Comparison of ENCODE assay signal across 8 cellular contexts in the genomic region with DNA sequence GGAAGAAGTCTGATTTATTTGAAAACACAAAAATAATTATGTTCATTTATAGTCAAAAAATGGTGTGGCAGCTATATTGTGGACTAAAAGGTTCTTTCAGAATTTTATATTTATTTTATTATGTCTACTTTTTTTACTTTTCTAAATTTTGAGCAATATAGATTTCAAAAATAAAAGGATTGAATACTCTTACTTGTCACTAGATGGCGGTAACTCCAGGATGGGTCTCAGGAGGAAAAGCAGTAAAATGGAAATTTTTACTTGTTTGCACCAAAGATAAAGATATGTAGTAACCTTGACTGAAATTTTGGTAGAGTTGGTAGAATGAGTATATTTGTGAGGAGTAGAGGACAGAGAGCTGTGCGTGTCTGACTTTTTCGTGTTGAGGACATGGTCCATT. TPM values are rescaled to one million over a fixed set of nuclear protein-coding genes. Genes with fewer than 3 reads are reported as not detected.
DNase-seq lines count a peak whose midpoint lies in the region; ATAC-seq, FAIRE-seq and TF ChIP-seq lines count a peak whose summit lies in the region.

No MANE protein-coding gene starts in this region.

- H3K9me1 ChIP-seq in K562 (ENCODE audit: control insufficient read depth, insufficient read depth, low read length), result no peaks in the 10 kb centered on the region

- no peaks in the 10 kb centered on the region for H3F3A ChIP-seq in neural cell (ENCODE audit: insufficient read depth, low read length, poor library complexity, severe bottlenecking)

- TF ChIP-seq RAD21 in K562 (CRISPR knock-in tag; conservative IDR thresholded peaks at IDR 0.05 in 1 of 2, IDR thresholded peaks at IDR 0.05 in 1 of 2), result no peak
- TF ChIP-seq RAD21 in neural cell (conservative IDR thresholded peaks at IDR 0.05), result peak; percentile 63

- no peak for FAIRE-seq in K562 (lab: Jason Lieb, UNC)

- no TSS peak for BruUV-seq in K562 (replicated peaks; lab: Mats Ljungman, UMichigan)

- no peak overlapping the region for H3K4me3 ChIP-seq in KMS-11 (IDR thresholded peaks at IDR 0.05; ENCODE audit: insufficient read depth, low read depth, low read length)
- no peak overlapping the region for H3K4me3 ChIP-seq in K562
- H3K4me3 ChIP-seq in neural cell (ENCODE audit: low read length), result no peak overlapping the region

- H3K4me1 ChIP-seq in KMS-11 (ENCODE audit: low read depth, poor library complexity, severe bottlenecking) (no peaks in the 10 kb centered on the region), K562 (replicated peaks in 1 of 2; ENCODE audit: control insufficient read depth in 2 of 2, insufficient read depth in 2 of 2, low read length in 2 of 2) (no peaks in the 10 kb centered on the region)

- intact Hi-C loops in K562 (cut with micrococcal nuclease), result loop anchor here (5.0 kb wide), 1 partner anchor 1164 kb away; no protein-coding TSS in a partner anchor
- intact Hi-C loops in activated CD4-positive, alpha-beta T cell treated with anti-CD3 and anti-CD28 coated beads, Interleukin-2, amount 10 ng/mL, durations not matched to agents 24 days and 14 days (cut with micrococcal nuclease), result no loop called here

- no peak overlapping the region for H3K9ac ChIP-seq in KMS-11
- H3K9ac ChIP-seq in K562 (ENCODE audit: insufficient read depth in 1 of 2, low read depth in 2 of 2, low read length in 2 of 2), result no peak overlapping the region
- no peak overlapping the region for H3K9ac ChIP-seq in neural cell (ENCODE audit: low read length)

- no peaks in the 10 kb centered on the region for H3K4me1 Mint-ChIP-seq in activated CD4-positive, alpha-beta T cell treated with anti-CD3 and anti-CD28 coated beads, Interleukin-2, amount 10 ng/mL, durations not matched to agents 24 days and 14 days

- ATAC-seq in K562, result no peak

- no peaks in the 10 kb centered on the region for H4K20me1 ChIP-seq in KMS-11 (ENCODE audit: insufficient read depth)
- no peaks in the 10 kb centered on the region for H4K20me1 ChIP-seq in K562 (replicated peaks; ENCODE audit: control insufficient read depth, insufficient read depth, low read length)
- no peaks in the 10 kb centered on the region for H4K20me1 ChIP-seq in neural cell (ENCODE audit: insufficient read depth)

- H3K27ac Mint-ChIP-seq in activated CD4-positive, alpha-beta T cell treated with anti-CD3 and anti-CD28 coated beads, Interleukin-2, amount 10 ng/mL, durations not matched to agents 24 days and 14 days, result no peak overlapping the region

- TF ChIP-seq CTCF in GM10266 (IDR thresholded peaks at IDR 0.05; ENCODE audit: control insufficient read depth, insufficient read depth, low read depth, missing control alignments) (peak; percentile 32), KMS-11 (conservative IDR thresholded peaks at IDR 0.05; ENCODE audit: low read depth, low read length) (peak; percentile 42; the same call in 1 of the 2 replicates), K562 (IDR thresholded peaks at IDR 0.05 in 2 of 3, conservative IDR thresholded peaks at IDR 0.05 in 1 of 3; ENCODE audit: insufficient read depth in 2 of 3, low read depth in 1 of 3, low read length in 3 of 3) (peak in 1 of 3 experiments; percentile 52; a peak in 2 of 6 replicates), neural cell (IDR thresholded peaks at IDR 0.05; ENCODE audit: poor library complexity, severe bottlenecking) (peak; percentile 56)

- H3K36me3 Mint-ChIP-seq in activated CD4-positive, alpha-beta T cell treated with anti-CD3 and anti-CD28 coated beads, Interleukin-2, amount 10 ng/mL, durations not matched to agents 24 days and 14 days (ENCODE audit: low read depth), result no peaks in the 10 kb centered on the region

- H3K79me2 ChIP-seq in KMS-11 (ENCODE audit: insufficient read depth, low read depth) (no peaks in the 10 kb centered on the region), K562 (ENCODE audit: control insufficient read depth, insufficient read depth, low read length) (no peaks in the 10 kb centered on the region), neural cell (replicated peaks; ENCODE audit: insufficient read depth, low read length) (no peaks in the 10 kb centered on the region)

- H3K36me3 ChIP-seq in KMS-11 (ENCODE audit: insufficient read depth), result no peaks in the 10 kb centered on the region
- no peaks in the 10 kb centered on the region for H3K36me3 ChIP-seq in K562 (ENCODE audit: control insufficient read depth, insufficient read depth, low read length)
- no peaks in the 10 kb centered on the region for H3K36me3 ChIP-seq in neural cell (ENCODE audit: insufficient read depth, low read length)

- POLR2A ChIA-PET in K562 (lab: Yijun Ruan, JAX), result no interaction called here

- H3K9me2 ChIP-seq in neural cell (ENCODE audit: insufficient read depth, low read length), result no peaks in the 10 kb centered on the region

- WGBS in K562 (ENCODE audit: insufficient coverage, low coverage, missing lambda C conversion rate), result 0% methylated on average over 3 of the region's 3 CpGs

- no peaks in the 10 kb centered on the region for H3K9me3 ChIP-seq in K562 (replicated peaks; ENCODE audit: control insufficient read depth, insufficient read depth, low read depth, low read length)
- H3K9me3 ChIP-seq in neural cell (ENCODE audit: low read length), result no peaks in the 10 kb centered on the region

- CTCF ChIA-PET in K562 (lab: Yijun Ruan, JAX; ENCODE audit: low intra/inter-chr PET ratio), result no interaction called here

- H3K4me3 Mint-ChIP-seq in activated CD4-positive, alpha-beta T cell treated with anti-CD3 and anti-CD28 coated beads, Interleukin-2, amount 10 ng/mL, durations not matched to agents 24 days and 14 days, result no peak overlapping the region

- TF ChIP-seq POLR2A in K562 (conservative IDR thresholded peaks at IDR 0.05), result no peak

- no peak overlapping the region for H3K4me2 ChIP-seq in KMS-11
- no peak overlapping the region for H3K4me2 ChIP-seq in K562 (ENCODE audit: insufficient read depth, low read length)
- H3K4me2 ChIP-seq in neural cell (ENCODE audit: low read length), result no peak overlapping the region

- DNase-seq in GM10266 (ENCODE audit: extremely low spot score) (no peak), K562 (ENCODE audit: extremely low read depth in 1 of 4, low spot score in 3 of 4) (peak in 1 of 4 experiments; percentile 7), DMS79 (lab: John Stamatoyannopoulos, UW) (no peak), LoVo (ENCODE audit: low spot score) (no peak)
- DNase-seq in activated CD4-positive, alpha-beta T cell treated with anti-CD3 and anti-CD28 coated beads, Interleukin-2, amount 10 ng/mL, durations not matched to agents 24 days and 14 days, result no peak
- no peak for DNase-seq in stimulated activated CD4-positive, alpha-beta T cell treated with anti-CD3 and anti-CD28 coated beads, Interleukin-1b, Interleukin-23, amount 100 ng/mL, for 48 hours

- H3K27me3 ChIP-seq in KMS-11 (ENCODE audit: insufficient read depth, low read depth), result no peaks in the 10 kb centered on the region
- H3K27me3 ChIP-seq in K562 (ENCODE audit: control insufficient read depth in 2 of 2, insufficient read depth in 2 of 2, low read length in 2 of 2), result no peaks in the 10 kb centered on the region
- H3K27me3 ChIP-seq in neural cell (ENCODE audit: insufficient read depth, low read depth, low read length), result no peaks in the 10 kb centered on the region

- no peaks in the 10 kb centered on the region for H3K9me3 Mint-ChIP-seq in activated CD4-positive, alpha-beta T cell treated with anti-CD3 and anti-CD28 coated beads, Interleukin-2, amount 10 ng/mL, durations not matched to agents 24 days and 14 days

- in situ Hi-C loops in K562 (cut with MboI), result no loop called here

- no peak overlapping the region for H3K27ac ChIP-seq in KMS-11
- no peak overlapping the region for H3K27ac ChIP-seq in K562 (ENCODE audit: extremely low read depth, low read depth, low read length)
- H3K27ac ChIP-seq in neural cell (ENCODE audit: low read length), result no peak overlapping the region

- no peaks in the 10 kb centered on the region for H3K27me3 Mint-ChIP-seq in activated CD4-positive, alpha-beta T cell treated with anti-CD3 and anti-CD28 coated beads, Interleukin-2, amount 10 ng/mL, durations not matched to agents 24 days and 14 days

- H2AFZ ChIP-seq in KMS-11 (ENCODE audit: low read depth) (no peak overlapping the region), K562 (ENCODE audit: low read depth, low read length) (no peak overlapping the region), neural cell (ENCODE audit: low read depth, low read length) (no peak overlapping the region)

- TF ChIP-seq EP300 in K562 (IDR thresholded peaks at IDR 0.05; ENCODE audit: low read length), result no peak
- TF ChIP-seq EP300 in neural cell (conservative IDR thresholded peaks at IDR 0.05; ENCODE audit: poor library complexity, severe bottlenecking), result no peak

TF ChIP-seq in K562, 482 proteins besides CTCF, POLR2A, EP300 and RAD21:
- 0 out of 2 replicates have a peak, but pooled peaks have one; percentile 19 for TF ChIP-seq SMC3 (conservative IDR thresholded peaks at IDR 0.05; ENCODE audit: insufficient read depth, low read depth, low read length)
- TF ChIP-seq XRCC5 (IDR thresholded peaks at IDR 0.05; ENCODE audit: low read depth, low read length), result no peak

TF ChIP-seq in neural cell, 6 proteins besides CTCF, POLR2A, EP300 and RAD21:
- TF ChIP-seq SMC3 (conservative IDR thresholded peaks at IDR 0.05; ENCODE audit: poor library complexity) (peak; percentile 65), MXI1 (conservative IDR thresholded peaks at IDR 0.05; ENCODE audit: poor library complexity, severe bottlenecking) (no peak)

RNA-seq across cellular contexts. Expression of a gene that starts 14.5 kb away (rescaled TPM):
- total RNA-seq in K562 (2011; cell fraction: chromatin; rRNA removed; ENCODE audit: low replicate concordance), result not detected in 2 replicates
- not detected in 2 replicates for total RNA-seq in K562 (2011; cell fraction: nucleolus; rRNA removed)
- total RNA-seq in K562 (2011; cell fraction: nucleoplasm; rRNA removed), result not detected in 2 replicates
- total RNA-seq in K562 (2014; rRNA removed) (not detected in 2 replicates), K562 (2014; rRNA removed; fragmentation: Illumina TruSeq; extraction: Trizol) (not detected in 2 replicates), K562 (2015; rRNA removed; fragmentation: Illumina TruSeq; extraction: Trizol) (not detected in 2 replicates), K562 (2021) (not detected in 2 replicates)
- polyA plus RNA-seq in K562 (2011; rRNA removed) (not detected in 2 replicates), K562 (2014; fragmentation: Illumina TruSeq; extraction: Trizol) (not detected in 2 replicates), K562 (2014; fragmentation: Nextera tagmentation; extraction: Ambion mirVana) (not detected), K562 (2014; rRNA removed) (not detected in 2 replicates), neural cell (20.6 and 21.3 TPM in 2 replicates)
- not detected in 2 replicates for polyA plus RNA-seq in K562 (2011; cell fraction: cytosol; rRNA removed)
- polyA plus RNA-seq in K562 (2011; cell fraction: nucleus; rRNA removed), result not detected in 2 replicates
- not detected in 2 replicates for polyA plus RNA-seq in K562 (2012)
- polyA minus RNA-seq in K562 (2011; rRNA and poly(A)+ RNA removed), result not detected in 2 replicates
- not detected in 2 replicates for polyA minus RNA-seq in K562 (2011; cell fraction: cytosol; rRNA and poly(A)+ RNA removed)
- not detected in 2 replicates for polyA minus RNA-seq in K562 (2011; cell fraction: nucleus; rRNA and poly(A)+ RNA removed)
- polyA minus RNA-seq in neural cell, result 14.4 and 18.9 TPM in 2 replicates
- total RNA-seq in activated CD4-positive, alpha-beta T cell treated with anti-CD3 and anti-CD28 coated beads, Interleukin-2, amount 10 ng/mL, durations not matched to agents 24 days and 14 days, result not detected in 2 replicates
